In genomic region chr19:3986260-3987041, GRCh38 we compare ENCODE assay signal across 1 cellular context.
A peak's percentile ranks its signal among the peaks of the same experiment; 100 is the strongest.
TF ChIP-seq lines count a peak whose summit lies in the region.

No MANE protein-coding gene starts in this region.

TF ChIP-seq in HEK293, 187 proteins besides CTCF, POLR2A, EP300 and RAD21 (continued from another document and continues in another):
- TF ChIP-seq SCRT2 (tag by site-specific recombination; IDR thresholded peaks at IDR 0.05) (peak; percentile 41; the same call in 1 of the 2 replicates), ZNF350 (tag by site-specific recombination; IDR thresholded peaks at IDR 0.05) (no peak), OSR2 (tag by site-specific recombination; IDR thresholded peaks at IDR 0.05) (no peak; the same call in 1 of the 2 replicates), ZNF558 (tag by site-specific recombination; IDR thresholded peaks at IDR 0.05) (no peak), SETDB1 (IDR thresholded peaks at IDR 0.05; ENCODE audit: insufficient read length, low read length) (no peak), BCL6B (tag by site-specific recombination; IDR thresholded peaks at IDR 0.05) (no peak), ZNF114 (tag by site-specific recombination; IDR thresholded peaks at IDR 0.05) (no peak), PATZ1 (tag by site-specific recombination; IDR thresholded peaks at IDR 0.05) (peak; percentile 50), EGR2 (tag by site-specific recombination; IDR thresholded peaks at IDR 0.05; ENCODE audit: low read depth) (0 out of 2 replicates have a peak, but pooled peaks have one; percentile 21), PRDM10 (tag by site-specific recombination; IDR thresholded peaks at IDR 0.05) (peak; percentile 83), ZNF48 (tag by site-specific recombination; IDR thresholded peaks at IDR 0.05) (no peak), REST (tag by site-specific recombination; IDR thresholded peaks at IDR 0.05) (no peak), ZNF623 (tag by site-specific recombination; IDR thresholded peaks at IDR 0.05) (no peak), ZNF580 (tag by site-specific recombination; IDR thresholded peaks at IDR 0.05) (no peak), ZFHX2 (tag by site-specific recombination; conservative IDR thresholded peaks at IDR 0.05) (no peak), PRDM1 (tag by site-specific recombination; IDR thresholded peaks at IDR 0.05) (peak; percentile 69; the same call in 1 of the 2 replicates), SALL2 (tag by site-specific recombination; IDR thresholded peaks at IDR 0.05; ENCODE audit: borderline replicate concordance) (no peak), ZNF560 (tag by site-specific recombination; IDR thresholded peaks at IDR 0.05; ENCODE audit: borderline replicate concordance) (no peak), ZNF366 (tag by site-specific recombination; conservative IDR thresholded peaks at IDR 0.05) (peak; percentile 88), ZNF184 (tag by site-specific recombination; IDR thresholded peaks at IDR 0.05) (peak; percentile 60; the same call in 1 of the 2 replicates), ZNF311 (tag by site-specific recombination; IDR thresholded peaks at IDR 0.05; ENCODE audit: borderline replicate concordance) (no peak), KLF16 (tag by site-specific recombination; IDR thresholded peaks at IDR 0.05) (no peak), ZNF266 (tag by site-specific recombination; IDR thresholded peaks at IDR 0.05; ENCODE audit: low read depth) (no peak), KLF9 (tag by site-specific recombination; IDR thresholded peaks at IDR 0.05; ENCODE audit: low read depth) (peak; percentile 19; the same call in 1 of the 2 replicates), ZNF792 (tag by site-specific recombination; IDR thresholded peaks at IDR 0.05) (no peak), GLI2 (tag by site-specific recombination; IDR thresholded peaks at IDR 0.05; ENCODE audit: borderline replicate concordance, low read depth) (no peak), ZIC2 (tag by site-specific recombination; IDR thresholded peaks at IDR 0.05) (no peak), ZNF610 (tag by site-specific recombination; IDR thresholded peaks at IDR 0.05; ENCODE audit: borderline replicate concordance) (0 out of 2 replicates have a peak, but pooled peaks have one; percentile 28), RBAK (tag by site-specific recombination; IDR thresholded peaks at IDR 0.05) (no peak), AEBP2 (tag by site-specific recombination; IDR thresholded peaks at IDR 0.05; ENCODE audit: borderline replicate concordance) (no peak)
- TF ChIP-seq, protein P1, sequence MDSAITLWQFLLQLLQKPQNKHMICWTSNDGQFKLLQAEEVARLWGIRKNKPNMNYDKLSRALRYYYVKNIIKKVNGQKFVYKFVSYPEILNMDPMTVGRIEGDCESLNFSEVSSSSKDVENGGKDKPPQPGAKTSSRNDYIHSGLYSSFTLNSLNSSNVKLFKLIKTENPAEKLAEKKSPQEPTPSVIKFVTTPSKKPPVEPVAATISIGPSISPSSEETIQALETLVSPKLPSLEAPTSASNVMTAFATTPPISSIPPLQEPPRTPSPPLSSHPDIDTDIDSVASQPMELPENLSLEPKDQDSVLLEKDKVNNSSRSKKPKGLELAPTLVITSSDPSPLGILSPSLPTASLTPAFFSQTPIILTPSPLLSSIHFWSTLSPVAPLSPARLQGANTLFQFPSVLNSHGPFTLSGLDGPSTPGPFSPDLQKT (IDR thresholded peaks at IDR 0.05; ENCODE audit: borderline replicate concordance, low read depth, low read length) = no peak
- TF ChIP-seq, protein P2, sequence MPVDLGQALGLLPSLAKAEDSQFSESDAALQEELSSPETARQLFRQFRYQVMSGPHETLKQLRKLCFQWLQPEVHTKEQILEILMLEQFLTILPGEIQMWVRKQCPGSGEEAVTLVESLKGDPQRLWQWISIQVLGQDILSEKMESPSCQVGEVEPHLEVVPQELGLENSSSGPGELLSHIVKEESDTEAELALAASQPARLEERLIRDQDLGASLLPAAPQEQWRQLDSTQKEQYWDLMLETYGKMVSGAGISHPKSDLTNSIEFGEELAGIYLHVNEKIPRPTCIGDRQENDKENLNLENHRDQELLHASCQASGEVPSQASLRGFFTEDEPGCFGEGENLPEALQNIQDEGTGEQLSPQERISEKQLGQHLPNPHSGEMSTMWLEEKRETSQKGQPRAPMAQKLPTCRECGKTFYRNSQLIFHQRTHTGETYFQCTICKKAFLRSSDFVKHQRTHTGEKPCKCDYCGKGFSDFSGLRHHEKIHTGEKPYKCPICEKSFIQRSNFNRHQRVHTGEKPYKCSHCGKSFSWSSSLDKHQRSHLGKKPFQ (tag by site-specific recombination; IDR thresholded peaks at IDR 0.05) = no peak
- TF ChIP-seq, protein P3, sequence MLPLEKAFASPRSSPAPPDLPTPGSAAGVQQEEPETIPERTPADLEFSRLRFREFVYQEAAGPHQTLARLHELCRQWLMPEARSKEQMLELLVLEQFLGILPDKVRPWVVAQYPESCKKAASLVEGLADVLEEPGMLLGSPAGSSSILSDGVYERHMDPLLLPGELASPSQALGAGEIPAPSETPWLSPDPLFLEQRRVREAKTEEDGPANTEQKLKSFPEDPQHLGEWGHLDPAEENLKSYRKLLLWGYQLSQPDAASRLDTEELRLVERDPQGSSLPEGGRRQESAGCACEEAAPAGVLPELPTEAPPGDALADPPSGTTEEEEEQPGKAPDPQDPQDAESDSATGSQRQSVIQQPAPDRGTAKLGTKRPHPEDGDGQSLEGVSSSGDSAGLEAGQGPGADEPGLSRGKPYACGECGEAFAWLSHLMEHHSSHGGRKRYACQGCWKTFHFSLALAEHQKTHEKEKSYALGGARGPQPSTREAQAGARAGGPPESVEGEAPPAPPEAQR (tag by site-specific recombination; IDR thresholded peaks at IDR 0.05) = no peak
- TF ChIP-seq, protein P4, sequence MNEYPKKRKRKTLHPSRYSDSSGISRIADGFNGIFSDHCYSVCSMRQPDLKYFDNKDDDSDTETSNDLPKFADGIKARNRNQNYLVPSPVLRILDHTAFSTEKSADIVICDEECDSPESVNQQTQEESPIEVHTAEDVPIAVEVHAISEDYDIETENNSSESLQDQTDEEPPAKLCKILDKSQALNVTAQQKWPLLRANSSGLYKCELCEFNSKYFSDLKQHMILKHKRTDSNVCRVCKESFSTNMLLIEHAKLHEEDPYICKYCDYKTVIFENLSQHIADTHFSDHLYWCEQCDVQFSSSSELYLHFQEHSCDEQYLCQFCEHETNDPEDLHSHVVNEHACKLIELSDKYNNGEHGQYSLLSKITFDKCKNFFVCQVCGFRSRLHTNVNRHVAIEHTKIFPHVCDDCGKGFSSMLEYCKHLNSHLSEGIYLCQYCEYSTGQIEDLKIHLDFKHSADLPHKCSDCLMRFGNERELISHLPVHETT (tag by site-specific recombination; IDR thresholded peaks at IDR 0.05) = peak; percentile 44; the same call in 1 of the 2 replicates
- TF ChIP-seq, protein P5, sequence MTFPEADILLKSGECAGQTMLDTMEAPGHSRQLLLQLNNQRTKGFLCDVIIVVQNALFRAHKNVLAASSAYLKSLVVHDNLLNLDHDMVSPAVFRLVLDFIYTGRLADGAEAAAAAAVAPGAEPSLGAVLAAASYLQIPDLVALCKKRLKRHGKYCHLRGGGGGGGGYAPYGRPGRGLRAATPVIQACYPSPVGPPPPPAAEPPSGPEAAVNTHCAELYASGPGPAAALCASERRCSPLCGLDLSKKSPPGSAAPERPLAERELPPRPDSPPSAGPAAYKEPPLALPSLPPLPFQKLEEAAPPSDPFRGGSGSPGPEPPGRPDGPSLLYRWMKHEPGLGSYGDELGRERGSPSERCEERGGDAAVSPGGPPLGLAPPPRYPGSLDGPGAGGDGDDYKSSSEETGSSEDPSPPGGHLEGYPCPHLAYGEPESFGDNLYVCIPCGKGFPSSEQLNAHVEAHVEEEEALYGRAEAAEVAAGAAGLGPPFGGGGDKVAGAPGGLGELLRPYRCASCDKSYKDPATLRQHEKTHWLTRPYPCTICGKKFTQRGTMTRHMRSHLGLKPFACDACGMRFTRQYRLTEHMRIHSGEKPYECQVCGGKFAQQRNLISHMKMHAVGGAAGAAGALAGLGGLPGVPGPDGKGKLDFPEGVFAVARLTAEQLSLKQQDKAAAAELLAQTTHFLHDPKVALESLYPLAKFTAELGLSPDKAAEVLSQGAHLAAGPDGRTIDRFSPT (tag by site-specific recombination; IDR thresholded peaks at IDR 0.05) = peak; percentile 35; the same call in 1 of the 2 replicates
